Comparison of ENCODE assay signal across 10 cellular contexts in the genomic region with DNA sequence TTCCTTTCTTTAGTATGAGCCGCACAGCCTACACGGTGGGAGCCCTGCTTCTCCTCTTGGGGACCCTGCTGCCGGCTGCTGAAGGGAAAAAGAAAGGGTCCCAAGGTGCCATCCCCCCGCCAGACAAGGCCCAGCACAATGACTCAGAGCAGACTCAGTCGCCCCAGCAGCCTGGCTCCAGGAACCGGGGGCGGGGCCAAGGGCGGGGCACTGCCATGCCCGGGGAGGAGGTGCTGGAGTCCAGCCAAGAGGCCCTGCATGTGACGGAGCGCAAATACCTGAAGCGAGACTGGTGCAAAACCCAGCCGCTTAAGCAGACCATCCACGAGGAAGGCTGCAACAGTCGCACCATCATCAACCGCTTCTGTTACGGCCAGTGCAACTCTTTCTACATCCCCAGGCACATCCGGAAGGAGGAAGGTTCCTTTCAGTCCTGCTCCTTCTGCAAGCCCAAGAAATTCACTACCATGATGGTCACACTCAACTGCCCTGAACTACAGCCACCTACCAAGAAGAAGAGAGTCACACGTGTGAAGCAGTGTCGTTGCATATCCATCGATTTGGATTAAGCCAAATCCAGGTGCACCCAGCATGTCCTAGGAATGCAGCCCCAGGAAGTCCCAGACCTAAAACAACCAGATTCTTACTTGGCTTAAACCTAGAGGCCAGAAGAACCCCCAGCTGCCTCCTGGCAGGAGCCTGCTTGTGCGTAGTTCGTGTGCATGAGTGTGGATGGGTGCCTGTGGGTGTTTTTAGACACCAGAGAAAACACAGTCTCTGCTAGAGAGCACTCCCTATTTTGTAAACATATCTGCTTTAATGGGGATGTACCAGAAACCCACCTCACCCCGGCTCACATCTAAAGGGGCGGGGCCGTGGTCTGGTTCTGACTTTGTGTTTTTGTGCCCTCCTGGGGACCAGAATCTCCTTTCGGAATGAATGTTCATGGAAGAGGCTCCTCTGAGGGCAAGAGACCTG. TPM values are rescaled to one million over a fixed set of nuclear protein-coding genes. Genes with fewer than 3 reads are reported as not detected.
DNase-seq lines count a peak whose midpoint lies in the region; ATAC-seq and TF ChIP-seq lines count a peak whose summit lies in the region.
"Had no signal": no experiment of that assay in that cellular context is flagged by ENCODE, and none has a peak within 500 bp of the region (broad histone marks: within the 10 kb centered on the region; RNA-seq: fewer than 3 reads in every experiment).

No MANE protein-coding gene starts in this region.

- no peaks in the 10 kb centered on the region for H3K9me3 ChIP-seq in RWPE2 (ENCODE audit: severe bottlenecking)
- H3K9me3 ChIP-seq: ovary had no signal

- intact Hi-C loops in sciatic nerve (cut with DNase I): no loop called here

- no peak overlapping the region for H3K4me3 ChIP-seq in RWPE2 (ENCODE audit: severe bottlenecking)
- H3K4me3 ChIP-seq: A549, ovary had no signal

- ATAC-seq in RWPE2 (ENCODE audit: low read depth): peak; percentile 97
- peak; percentile 95 for ATAC-seq in foreskin keratinocyte
- no peak for ATAC-seq in sciatic nerve
- no peak for ATAC-seq in GM21717 (IDR thresholded peaks at IDR 0.05; ENCODE audit: unreplicated experiment)
- ATAC-seq in HG03342 (IDR thresholded peaks at IDR 0.05; ENCODE audit: unreplicated experiment): no peak
- ATAC-seq: A549 had no signal

- H3K36me3 ChIP-seq in RWPE2 (ENCODE audit: low read depth): no peaks in the 10 kb centered on the region
- H3K36me3 ChIP-seq: ovary had no signal

- H3K27me3 ChIP-seq in RWPE2 (ENCODE audit: insufficient read depth, poor library complexity, severe bottlenecking): no peaks in the 10 kb centered on the region
- no peaks in the 10 kb centered on the region for H3K27me3 ChIP-seq in foreskin keratinocyte
- H3K27me3 ChIP-seq: ovary had no signal

- peaks cover 16% of the 10 kb centered on the region for H3K4me1 ChIP-seq in RWPE2 (ENCODE audit: insufficient read depth, poor library complexity, severe bottlenecking)
- peaks cover 16% of the 10 kb centered on the region for H3K4me1 ChIP-seq in foreskin keratinocyte
- H3K4me1 ChIP-seq: A549 had no signal

- H3K27ac ChIP-seq in RWPE2 (ENCODE audit: poor library complexity, severe bottlenecking) (peak overlapping the region; percentile 1), foreskin keratinocyte (peak overlapping the region; percentile 52)
- H3K27ac ChIP-seq: A549, ovary had no signal

- TF ChIP-seq CTCF in RWPE2 (IDR thresholded peaks at IDR 0.05; ENCODE audit: poor library complexity, severe bottlenecking) (no peak), foreskin keratinocyte (conservative IDR thresholded peaks at IDR 0.05) (no peak)

- DNase-seq in NCI-H2227 (lab: John Stamatoyannopoulos, UW; ENCODE audit: unreplicated experiment) (peak; percentile 20), NCI-H2227 treated with DMSO at 0.1 percent for 48 hours (lab: John Stamatoyannopoulos, UW) (no peak), RWPE2 (ENCODE audit: low spot score) (peak; percentile 97), foreskin keratinocyte (peak; percentile 44 to 71), sciatic nerve (ENCODE audit: low spot score) (peak; percentile 58), GF-D8 (lab: John Stamatoyannopoulos, UW) (no peak)

RNA-seq across cellular contexts. Expression of gene GREM1, which starts 13.2 kb away (rescaled TPM):
- total RNA-seq in foreskin keratinocyte (0.04 and 0.10 TPM in 2 replicates), sciatic nerve (4.6 TPM)
- 0.04 and 0.07 TPM in 2 replicates for polyA plus RNA-seq in foreskin keratinocyte

Comparison
In these comparisons a context has a peak if more than half of its experiments do, and no peak if none do; other contexts are left out.
1. DNase-seq: peak in NCI-H2227 (single experiment), RWPE2 (single experiment), foreskin keratinocyte (2 of 2) and sciatic nerve (single experiment); none in NCI-H2227 treated with DMSO at 0.1 percent for 48 hours (single experiment) and GF-D8 (single experiment).
2. ATAC-seq: peak in RWPE2 (single experiment) and foreskin keratinocyte (single experiment); none in sciatic nerve (single experiment), GM21717 (single experiment) and HG03342 (single experiment).